In genomic region chr11:12184696-12185095, GRCh38 we compare ENCODE assay signal across 16 cellular contexts.
A peak's percentile ranks its signal among the peaks of the same experiment; 100 is the strongest.
DNase-seq lines count a peak whose midpoint lies in the region; TF ChIP-seq lines count a peak whose summit lies in the region.
"Had no signal": no experiment of that assay in that cellular context is flagged by ENCODE, and none has a peak within 500 bp of the region (broad histone marks: within the 10 kb centered on the region; RNA-seq: fewer than 3 reads in every experiment).

No MANE protein-coding gene starts in this region.

- H3K36me3 ChIP-seq in brain microvascular endothelial cell (replicated peaks) (peaks cover 60% of the 10 kb centered on the region), H7 (replicated peaks; ENCODE audit: control insufficient read depth, insufficient read depth, low read length) (no peaks in the 10 kb centered on the region), ovary (no peaks in the 10 kb centered on the region)
- H3K36me3 ChIP-seq: WERI-Rb-1 had no signal

- no peak overlapping the region for H3K4me3 Mint-ChIP-seq in nephron

- peak overlapping the region; percentile 99 for H3K27ac ChIP-seq in brain microvascular endothelial cell
- H3K27ac ChIP-seq in ovary: no peak overlapping the region
- H3K27ac ChIP-seq: BLaER1 treated with 17β-estradiol and CSF1 and Interleukin-3, amounts not matched to agents 10 nM and 100 nM; WERI-Rb-1 had no signal

- H3K27me3 ChIP-seq in brain microvascular endothelial cell (replicated peaks) (no peaks in the 10 kb centered on the region), H7 (ENCODE audit: control insufficient read depth, insufficient read depth, low read length) (no peaks in the 10 kb centered on the region), ovary (no peaks in the 10 kb centered on the region)
- H3K27me3 ChIP-seq: BLaER1 treated with 17β-estradiol and CSF1 and Interleukin-3, amounts not matched to agents 10 nM and 100 nM; hepatocyte had no signal

- H3K36me3 Mint-ChIP-seq in nephron (ENCODE audit: low read depth): no peaks in the 10 kb centered on the region

- no peak for TF ChIP-seq POLR2A in ovary (IDR thresholded peaks at IDR 0.05)

- intact Hi-C loops in ovary (cut with DNase I): no loop called here

- H3K4me1 ChIP-seq in ovary (ENCODE audit: insufficient read depth): peaks cover 7% of the 10 kb centered on the region

- WGBS in ovary, 3 donors: 88 to 100% (median 100%) methylated on average over 1 of the region's 1 CpG

- no peaks in the 10 kb centered on the region for H3K27me3 Mint-ChIP-seq in nephron (ENCODE audit: low read depth)

- H3K27ac Mint-ChIP-seq in nephron: peak overlapping the region; percentile 55 to 82 (median 75)

- TF ChIP-seq EP300 in ovary (IDR thresholded peaks at IDR 0.05): no peak

- no peak for TF ChIP-seq CTCF in brain microvascular endothelial cell (IDR thresholded peaks at IDR 0.05; ENCODE audit: low read depth, low read length, missing control alignments)
- no peak for TF ChIP-seq CTCF in nephron (IDR thresholded peaks at IDR 0.05; ENCODE audit: unreplicated experiment in 3 of 3)
- TF ChIP-seq CTCF in ovary (IDR thresholded peaks at IDR 0.05): no peak

- DNase-seq in EH (ENCODE audit: low read depth) (peak; percentile 64), LHCN-M2 (ENCODE audit: low read depth) (peak; percentile 39), brain microvascular endothelial cell (no peak), H7 (no peak), ovary (no peak), SW480 (ENCODE audit: low spot score) (no peak)
- DNase-seq: activated effector memory CD4-positive, alpha-beta T cell treated with Interleukin-2 at 50 U/mL for 16 hours; anterior cingulate cortex; NCI-H2081; NCI-H524 treated with DMSO at 0.1 percent for 48 hours; stimulated activated CD4-positive, alpha-beta T cell treated with anti-CD3 and anti-CD28 coated beads, Interleukin-2, amount 100 ng/mL, for 48 hours; SW 1271; WERI-Rb-1 had no signal

- no peak overlapping the region for H3K4me3 ChIP-seq in brain microvascular endothelial cell (ENCODE audit: low read depth, low read length)
- no peak overlapping the region for H3K4me3 ChIP-seq in H7 (ENCODE audit: insufficient read depth, low read depth, low read length)
- H3K4me3 ChIP-seq in ovary: no peak overlapping the region
- H3K4me3 ChIP-seq: BLaER1 treated with 17β-estradiol and CSF1 and Interleukin-3, amounts not matched to agents 10 nM and 100 nM; hepatocyte had no signal

- no peaks in the 10 kb centered on the region for H3K9me3 ChIP-seq in ovary
- H3K9me3 ChIP-seq: BLaER1 treated with 17β-estradiol and CSF1 and Interleukin-3, amounts not matched to agents 10 nM and 100 nM had no signal

- in situ Hi-C loops in brain microvascular endothelial cell (cut with HindIII; ENCODE audit: low pct_ligation_motif_present, low sequenced_read_pairs): no loop called here

- H3K9me3 Mint-ChIP-seq in nephron: no peaks in the 10 kb centered on the region

- peaks cover 48% of the 10 kb centered on the region for H3K4me1 Mint-ChIP-seq in nephron

Comparison
In these comparisons a context has a peak if more than half of its experiments do, and no peak if none do; other contexts are left out.
1. DNase-seq: peak in EH (single experiment) and LHCN-M2 (single experiment); none in brain microvascular endothelial cell (single experiment), H7 (single experiment), ovary (0 of 5) and SW480 (single experiment).